8 cellular contexts compared by ENCODE assay signal in the genomic region with DNA sequence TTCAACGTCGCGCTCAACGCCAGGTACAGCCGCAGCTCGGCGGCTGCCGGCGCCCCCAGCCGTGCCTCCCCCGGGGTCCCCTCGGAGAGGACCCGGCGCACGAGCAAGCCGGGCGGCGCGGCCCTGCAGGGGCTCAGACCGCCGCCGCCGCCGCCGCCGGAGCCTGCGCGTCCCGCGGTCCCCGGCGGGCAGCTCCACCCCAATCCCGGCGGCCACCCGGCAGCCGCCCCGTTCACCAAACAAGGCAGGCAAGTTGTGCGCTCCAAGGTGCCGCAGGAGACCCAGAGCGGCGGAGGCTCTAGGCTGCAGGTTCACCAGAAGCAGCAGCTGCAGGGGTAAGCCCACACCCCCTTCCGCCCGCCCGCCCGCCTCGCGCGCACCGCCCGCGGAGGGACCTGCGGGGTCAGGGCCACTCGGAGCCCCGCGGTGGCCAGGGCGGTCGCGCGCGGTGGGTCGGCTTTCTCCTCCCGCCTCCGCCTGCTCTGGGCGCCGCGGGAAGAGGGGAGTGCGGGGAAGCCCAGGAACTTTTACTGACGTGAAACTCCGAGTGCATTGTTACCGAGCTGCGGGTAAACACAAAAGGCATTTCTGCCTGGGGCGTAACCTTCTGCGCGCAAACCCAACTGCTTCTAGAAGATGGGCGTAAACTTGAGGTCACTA. TPM values are rescaled to one million over a fixed set of nuclear protein-coding genes. Genes with fewer than 3 reads are reported as not detected.
A peak's percentile ranks its signal among the peaks of the same experiment; 100 is the strongest.
DNase-seq lines count a peak whose midpoint lies in the region; ATAC-seq, FAIRE-seq and TF ChIP-seq lines count a peak whose summit lies in the region.

No MANE protein-coding gene starts in this region.

- peak overlapping the region; percentile 72 for H3K4me3 Mint-ChIP-seq in activated B cell treated with CpG ODN at 0.5 μM for 24 hours
- H3K4me3 Mint-ChIP-seq in naive thymus-derived CD4-positive, alpha-beta T cell: peak overlapping the region; percentile 56 to 85 (median 75)

- POLR2A ChIA-PET in activated B cell treated with CpG ODN at 0.5 μM for 24 hours (lab: Charles Lee): no interaction called here
- POLR2A ChIA-PET in naive thymus-derived CD4-positive, alpha-beta T cell (lab: Charles Lee): interaction anchor here (0.6 kb wide), 1 partner anchor 310 kb away, joined by 3 read pairs; no protein-coding TSS in a partner anchor

- H3K27me3 ChIP-seq in esophagus muscularis mucosa (no peaks in the 10 kb centered on the region), vagina (no peaks in the 10 kb centered on the region)
- peaks cover 3 to 7% of the 10 kb centered on the region in 2 donors for H3K27me3 ChIP-seq in naive thymus-derived CD4-positive, alpha-beta T cell (ENCODE audit: control insufficient read depth in 2 of 2, insufficient read depth in 2 of 2, low read length in 2 of 2)

- H3K27me3 Mint-ChIP-seq in activated B cell treated with CpG ODN at 0.5 μM for 24 hours: peaks cover 32% of the 10 kb centered on the region
- H3K27me3 Mint-ChIP-seq in naive thymus-derived CD4-positive, alpha-beta T cell: peaks cover 24 to 51% (median 38%) of the 10 kb centered on the region in 5 donors

- H3K4me1 ChIP-seq in esophagus muscularis mucosa: peaks cover 15 to 32% (median 25%) of the 10 kb centered on the region in 4 donors
- no peaks in the 10 kb centered on the region for H3K4me1 ChIP-seq in naive thymus-derived CD4-positive, alpha-beta T cell (ENCODE audit: control insufficient read depth in 2 of 2, insufficient read depth in 2 of 2, low read length in 2 of 2)
- H3K4me1 ChIP-seq in vagina: peaks cover 19% of the 10 kb centered on the region

- H3K4me1 Mint-ChIP-seq in activated B cell treated with CpG ODN at 0.5 μM for 24 hours: peaks cover 22% of the 10 kb centered on the region
- H3K4me1 Mint-ChIP-seq in naive thymus-derived CD4-positive, alpha-beta T cell: peaks cover 3 to 15% (median 5%) of the 10 kb centered on the region in 7 donors

- H3K36me3 ChIP-seq in esophagus muscularis mucosa (no peaks in the 10 kb centered on the region), vagina (no peaks in the 10 kb centered on the region)
- H3K36me3 ChIP-seq in naive thymus-derived CD4-positive, alpha-beta T cell (ENCODE audit: control insufficient read depth in 2 of 3, insufficient read depth in 3 of 3, low read length in 3 of 3): no peaks in the 10 kb centered on the region

- TF ChIP-seq CTCF in activated B cell treated with CpG ODN at 0.5 μM for 24 hours (IDR thresholded peaks at IDR 0.05) (no peak), esophagus muscularis mucosa (IDR thresholded peaks at IDR 0.05) (no peak), vagina (IDR thresholded peaks at IDR 0.05) (no peak)

- TF ChIP-seq EP300 in esophagus muscularis mucosa (IDR thresholded peaks at IDR 0.05): no peak

- peak; percentile 69 for DNase-seq in AG20443 (ENCODE audit: low spot score)
- DNase-seq in HTR-8/SVneo (ENCODE audit: insufficient read length, low spot score): peak; percentile 22
- DNase-seq in activated B cell treated with CpG ODN at 0.5 μM for 24 hours: peak; percentile 19
- peak; percentile 88 for DNase-seq in esophagus muscularis mucosa (ENCODE audit: extremely low spot score)
- DNase-seq in naive thymus-derived CD4-positive, alpha-beta T cell: peak in 5 of 9 donors; percentile 4 to 42 (median 10)
- DNase-seq in vagina (ENCODE audit: extremely low spot score in 2 of 2): peak in 1 of 2 donors; percentile 69
- no peak for DNase-seq in NCI-H2081 treated with DMSO at 0.1 percent for 48 hours (lab: John Stamatoyannopoulos, UW)

- no peak for FAIRE-seq in HTR-8/SVneo (lab: Jason Lieb, UNC)

- H3K27ac Mint-ChIP-seq in activated B cell treated with CpG ODN at 0.5 μM for 24 hours: no peak overlapping the region
- no peak overlapping the region for H3K27ac Mint-ChIP-seq in naive thymus-derived CD4-positive, alpha-beta T cell

- intact Hi-C loops in activated B cell treated with CpG ODN at 0.5 μM for 24 hours (cut with micrococcal nuclease): loop anchor here (5.0 kb wide), 3 partner anchors 325 to 650 kb away; partner anchors contain the start of gene FAM98A
- intact Hi-C loops in esophagus muscularis mucosa (cut with DNase I): loop anchor here (2.0 to 10.0 kb wide), 5 partner anchors 70 to 637 kb away; no protein-coding TSS in a partner anchor
- intact Hi-C loops in naive thymus-derived CD4-positive, alpha-beta T cell (cut with micrococcal nuclease): loop anchor here (2.0 to 10.0 kb wide), 5 partner anchors 173 to 651 kb away; partner anchors contain the start of genes FAM98A (in 1 of the 2) and RASGRP3 (in 1 of the 2)
- intact Hi-C loops in vagina (cut with DNase I): no loop called here

- ATAC-seq in GM19328 (IDR thresholded peaks at IDR 0.05; ENCODE audit: unreplicated experiment) (peak; percentile 33), activated B cell treated with CpG ODN at 0.5 μM for 24 hours (ENCODE audit: low read depth) (peak; percentile 33)
- ATAC-seq in naive thymus-derived CD4-positive, alpha-beta T cell: peak; percentile 40

- H3K9me3 ChIP-seq in esophagus muscularis mucosa (no peaks in the 10 kb centered on the region), vagina (no peaks in the 10 kb centered on the region)
- no peaks in the 10 kb centered on the region for H3K9me3 ChIP-seq in naive thymus-derived CD4-positive, alpha-beta T cell (ENCODE audit: control insufficient read depth in 2 of 3, low read length in 3 of 3)

- H3K9me3 Mint-ChIP-seq in activated B cell treated with CpG ODN at 0.5 μM for 24 hours: no peaks in the 10 kb centered on the region
- H3K9me3 Mint-ChIP-seq in naive thymus-derived CD4-positive, alpha-beta T cell: peaks cover 0 to 2% (median 0%) of the 10 kb centered on the region in 11 donors

- TF ChIP-seq POLR2A in esophagus muscularis mucosa (IDR thresholded peaks at IDR 0.05; ENCODE audit: low read depth) (no peak), vagina (IDR thresholded peaks at IDR 0.05) (no peak)

- H3K36me3 Mint-ChIP-seq in activated B cell treated with CpG ODN at 0.5 μM for 24 hours (ENCODE audit: low read depth): no peaks in the 10 kb centered on the region
- peaks cover 0 to 2% (median 0%) of the 10 kb centered on the region in 5 donors for H3K36me3 Mint-ChIP-seq in naive thymus-derived CD4-positive, alpha-beta T cell

- H3K4me3 ChIP-seq in esophagus muscularis mucosa: peak overlapping the region; percentile 76 to 93 (median 81)
- peak overlapping the region; percentile 13 for H3K4me3 ChIP-seq in naive thymus-derived CD4-positive, alpha-beta T cell (ENCODE audit: low read length)
- peak overlapping the region; percentile 81 to 83 for H3K4me3 ChIP-seq in vagina

- CTCF ChIA-PET in activated B cell treated with CpG ODN at 0.5 μM for 24 hours (lab: Charles Lee): no interaction called here
- CTCF ChIA-PET in naive thymus-derived CD4-positive, alpha-beta T cell (lab: Charles Lee): no interaction called here

- 24% methylated on average over 7 of the region's 75 CpGs for WGBS in esophagus muscularis mucosa

- H3K27ac ChIP-seq in esophagus muscularis mucosa (replicated peaks in 1 of 4): peak overlapping the region; percentile 93 to 98 (median 95)
- H3K27ac ChIP-seq in naive thymus-derived CD4-positive, alpha-beta T cell (ENCODE audit: low read depth, low read length): no peak overlapping the region
- H3K27ac ChIP-seq in vagina: peak overlapping the region; percentile 94

RNA-seq across cellular contexts. Expression of gene LTBP1, which starts 0.9 kb away (rescaled TPM):
- 0.07 TPM in 1 of 2 replicates, not detected in the other for total RNA-seq in activated B cell treated with CpG ODN at 0.5 μM for 24 hours
- 100 to 1,000 TPM; 254 to 465 (median 368) TPM for total RNA-seq in esophagus muscularis mucosa
- 1 to 10 TPM in 1 of 5 experiments, under 1 TPM in 1, not detected in 3; 0.29 to 2.1 TPM for total RNA-seq in naive thymus-derived CD4-positive, alpha-beta T cell
- polyA plus RNA-seq in naive thymus-derived CD4-positive, alpha-beta T cell: not detected
- total RNA-seq in vagina: 48.4 TPM

Comparison
In these comparisons a context has a peak if more than half of its experiments do, and no peak if none do; other contexts are left out.
1. H3K4me3 ChIP-seq: peak in every context shown above with its lines; median percentile 82 in vagina; 81 in esophagus muscularis mucosa; 13 in naive thymus-derived CD4-positive, alpha-beta T cell.
2. RNA of gene LTBP1, which starts 0.9 kb away (total RNA-seq): 254 to 465 TPM in esophagus muscularis mucosa and 48.4 TPM in vagina (single experiment); 0.29 to 2.1 TPM in naive thymus-derived CD4-positive, alpha-beta T cell and 0.07 TPM in activated B cell treated with CpG ODN at 0.5 μM for 24 hours; every median in the first group is over 10 times any median in the second.
3. Peak in every context shown above with its lines, with median percentiles within 50 percentile points of each other: ATAC-seq.